ENCODE assay signal across 10 cellular contexts in the genomic region with DNA sequence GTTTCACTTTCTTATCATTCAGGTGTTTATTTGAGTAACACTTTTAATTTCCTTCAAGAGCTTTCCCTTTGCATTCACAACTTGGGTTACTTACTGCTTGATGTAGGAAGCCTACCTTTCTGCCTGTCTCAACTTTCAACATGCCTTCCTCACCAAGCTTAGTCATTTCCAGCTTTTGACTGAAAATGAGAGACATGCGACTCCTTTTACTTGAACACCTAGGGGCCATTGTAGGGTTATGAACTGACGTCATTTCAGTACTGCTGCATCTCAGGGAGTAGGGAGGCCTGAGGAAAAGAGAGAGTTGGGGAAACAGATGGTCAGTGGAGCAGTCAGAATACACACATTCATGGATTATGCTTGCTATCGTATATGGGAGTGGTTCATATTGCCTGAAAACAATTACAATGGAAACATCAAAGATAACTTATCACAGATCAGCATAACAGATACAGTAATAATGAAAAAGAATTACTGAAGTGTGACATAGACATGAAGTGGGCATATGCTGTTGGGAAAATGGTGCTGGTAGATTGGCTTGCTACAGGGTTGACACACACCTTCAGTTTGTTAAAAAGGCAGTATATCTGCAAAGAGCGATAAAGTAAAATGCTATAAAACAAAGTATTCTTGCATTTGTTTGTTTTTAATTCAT. TPM values are rescaled to one million over a fixed set of nuclear protein-coding genes. Genes with fewer than 3 reads are reported as not detected.
DNase-seq lines count a peak whose midpoint lies in the region; ATAC-seq and FAIRE-seq lines count a peak whose summit lies in the region.
"Had no signal": no experiment of that assay in that cellular context is flagged by ENCODE, and none has a peak within 500 bp of the region (broad histone marks: within the 10 kb centered on the region; RNA-seq: fewer than 3 reads in every experiment).

No MANE protein-coding gene starts in this region.

- no peaks in the 10 kb centered on the region for H3K27me3 Mint-ChIP-seq in T-helper 1 cell treated with Interleukin-12 subunit alpha and Interleukin-12 subunit beta and Interleukin-4 antibody, amounts not matched to agents 30 μg/mL and 1 μg/mL, for 36 hours (ENCODE audit: low read depth)

- peaks cover 18% of the 10 kb centered on the region for H3K4me1 Mint-ChIP-seq in T-helper 1 cell treated with Interleukin-12 subunit alpha and Interleukin-12 subunit beta and Interleukin-4 antibody, amounts not matched to agents 30 μg/mL and 1 μg/mL, for 36 hours (ENCODE audit: low read depth)

- FAIRE-seq in small intestine (lab: Jason Lieb, UNC): no peak

- H3K9me3 Mint-ChIP-seq in T-helper 1 cell treated with Interleukin-12 subunit alpha and Interleukin-12 subunit beta and Interleukin-4 antibody, amounts not matched to agents 30 μg/mL and 1 μg/mL, for 36 hours: no peaks in the 10 kb centered on the region

- in situ Hi-C loops in G401 (cut with HindIII; ENCODE audit: low sequenced_read_pairs): no loop called here

- H3K27ac Mint-ChIP-seq in T-helper 1 cell treated with Interleukin-12 subunit alpha and Interleukin-12 subunit beta and Interleukin-4 antibody, amounts not matched to agents 30 μg/mL and 1 μg/mL, for 36 hours: peak overlapping the region; percentile 70

- no peak overlapping the region for H3K4me3 Mint-ChIP-seq in T-helper 1 cell treated with Interleukin-12 subunit alpha and Interleukin-12 subunit beta and Interleukin-4 antibody, amounts not matched to agents 30 μg/mL and 1 μg/mL, for 36 hours

- H3K36me3 ChIP-seq in small intestine (ENCODE audit: control insufficient read depth in 2 of 2, insufficient read depth in 2 of 2, low read length in 2 of 2): peaks cover 0 to 2% of the 10 kb centered on the region in 2 donors
- H3K36me3 ChIP-seq in SJCRH30: 0 out of 2 replicates have a peak, but pooled peaks cover 3% of the 10 kb centered on the region

- peak; percentile 20 for DNase-seq in activated T-cell treated with anti-CD3 and anti-CD28 coated beads for 24 hours (ENCODE audit: low read depth)
- no peak for DNase-seq in activated T-cell treated with anti-CD3 and anti-CD28 coated beads for 4 hours
- DNase-seq in small intestine: peak; percentile 14
- no peak for DNase-seq in G401 (ENCODE audit: low spot score)
- no peak for DNase-seq in left cardiac atrium
- DNase-seq in SJCRH30: no peak
- DNase-seq: kidney had no signal

- H3K4me3 ChIP-seq in small intestine (ENCODE audit: low read depth in 1 of 2, low read length in 2 of 2) (no peak overlapping the region), SJCRH30 (no peak overlapping the region)
- H3K4me3 ChIP-seq: ascending aorta had no signal

- H3K4me1 ChIP-seq in small intestine (ENCODE audit: control insufficient read depth in 2 of 2, insufficient read depth in 1 of 2, low read depth in 1 of 2, low read length in 1 of 2) (peaks cover 0 to 5% of the 10 kb centered on the region in 2 donors), SJCRH30 (0 out of 2 replicates have a peak, but pooled peaks cover 4% of the 10 kb centered on the region)

- no peaks in the 10 kb centered on the region for H3K9me3 ChIP-seq in small intestine (ENCODE audit: control insufficient read depth, low read depth)
- H3K9me3 ChIP-seq in SJCRH30 (replicated peaks): no peaks in the 10 kb centered on the region
- H3K9me3 ChIP-seq: ascending aorta had no signal

- ATAC-seq in HG02763 (IDR thresholded peaks at IDR 0.05; ENCODE audit: unreplicated experiment): peak; percentile 98
- ATAC-seq in left cardiac atrium: no peak

- intact Hi-C loops in left cardiac atrium (cut with DNase I): no loop called here

- peaks cover 22% of the 10 kb centered on the region for H3K36me3 Mint-ChIP-seq in T-helper 1 cell treated with Interleukin-12 subunit alpha and Interleukin-12 subunit beta and Interleukin-4 antibody, amounts not matched to agents 30 μg/mL and 1 μg/mL, for 36 hours (ENCODE audit: low read depth)

- H3K27ac ChIP-seq in small intestine (ENCODE audit: low read depth in 1 of 2, low read length in 1 of 2) (no peak overlapping the region), SJCRH30 (no peak overlapping the region)
- H3K27ac ChIP-seq: ascending aorta had no signal

- H3K27me3 ChIP-seq in small intestine (ENCODE audit: control insufficient read depth in 2 of 2, insufficient read depth in 2 of 2, low read length in 2 of 2) (no peaks in the 10 kb centered on the region), SJCRH30 (no peaks in the 10 kb centered on the region)
- H3K27me3 ChIP-seq: ascending aorta had no signal

- 66 to 68% (median 66%) methylated on average over 4 of the region's 4 CpGs for WGBS in small intestine, 3 donors

RNA-seq across cellular contexts. Expression of gene USP53, which starts 25.7 kb away (rescaled TPM):
- polyA plus RNA-seq in small intestine: 10 to 100 TPM in 2 of 3 donors, 1 to 10 TPM in 1; 4.9 to 12.3 (median 10.4) TPM
- total RNA-seq in G401 (2014; rRNA removed; shearing (Covaris generic)): 3.7 and 9.2 TPM in 2 replicates
- 10 to 100 TPM; 36.1 to 43.0 TPM for total RNA-seq in left cardiac atrium
- 10.5 and 14.0 TPM in 2 replicates for total RNA-seq in SJCRH30 (2014; rRNA removed; shearing (Covaris generic))

Comparison
In these comparisons a context has a peak if more than half of its experiments do, and no peak if none do; other contexts are left out.
1. DNase-seq: peak in activated T-cell treated with anti-CD3 and anti-CD28 coated beads for 24 hours (single experiment) and small intestine (single experiment); none in activated T-cell treated with anti-CD3 and anti-CD28 coated beads for 4 hours (single experiment), G401 (single experiment), left cardiac atrium (single experiment) and SJCRH30 (0 of 2).